Comparison of ENCODE assay signal across 8 cellular contexts in genomic region chr6:26553739-26554668, GRCh38. TPM values are rescaled to one million over a fixed set of nuclear protein-coding genes. Genes with fewer than 3 reads are reported as not detected.
A peak's percentile ranks its signal among the peaks of the same experiment; 100 is the strongest.
DNase-seq lines count a peak whose midpoint lies in the region; ATAC-seq and TF ChIP-seq lines count a peak whose summit lies in the region.

No MANE protein-coding gene starts in this region.

- no peaks in the 10 kb centered on the region for H3K9me3 ChIP-seq in muscle layer of duodenum (ENCODE audit: control insufficient read depth in 1 of 2, low read length in 2 of 2)

- ATAC-seq in GM19025 (IDR thresholded peaks at IDR 0.05; ENCODE audit: low read depth, unreplicated experiment): peak; percentile 51

- no peaks in the 10 kb centered on the region for H3K27me3 ChIP-seq in muscle layer of duodenum (ENCODE audit: low read depth, low read length)

- no peaks in the 10 kb centered on the region for H3K36me3 ChIP-seq in muscle layer of duodenum (ENCODE audit: control insufficient read depth in 1 of 2, insufficient read depth in 2 of 2, low read length in 2 of 2)

- DNase-seq in AG09309 (ENCODE audit: low read depth) (peak; percentile 92), HT-29 (ENCODE audit: low spot score) (peak; percentile 93), NOMO-1 treated with dmso at 0.1 percent for 144 hours (lab: John Stamatoyannopoulos, UW; ENCODE audit: unreplicated experiment) (peak; percentile 73), epithelial cell of proximal tubule (ENCODE audit: low read depth) (no peak)
- DNase-seq in activated CD8-positive, alpha-beta memory T cell treated with anti-CD3 and anti-CD28 coated beads, Interleukin-2, amount 50 U/mL, for 4 hours: peak; percentile 79
- peak; percentile 63 to 74 for DNase-seq in stimulated activated CD8-positive, alpha-beta memory T cell treated with anti-CD3 and anti-CD28 coated beads, Interleukin-7, amount 100 ng/mL, for 4 hours (ENCODE audit: low read depth in 2 of 2)

- H3K4me3 ChIP-seq in AG09309 (ENCODE audit: control insufficient read depth, low read depth, low read length): peak overlapping the region; percentile 45
- H3K4me3 ChIP-seq in epithelial cell of proximal tubule (ENCODE audit: low read depth, low read length): peak overlapping the region; percentile 62
- H3K4me3 ChIP-seq in muscle layer of duodenum (ENCODE audit: low read depth in 1 of 2, low read length in 2 of 2): peak overlapping the region; percentile 74 to 82

- H3K4me1 ChIP-seq in muscle layer of duodenum (ENCODE audit: control insufficient read depth in 1 of 2, insufficient read depth in 2 of 2, low read length in 2 of 2): no peaks in the 10 kb centered on the region

- TF ChIP-seq CTCF in AG09309 (IDR thresholded peaks at IDR 0.05; ENCODE audit: control insufficient read depth, insufficient read depth, low read depth, low read length, missing control alignments) (no peak), epithelial cell of proximal tubule (conservative IDR thresholded peaks at IDR 0.05; ENCODE audit: low read depth, low read length) (no peak)

- peak overlapping the region; percentile 76 for H3K27ac ChIP-seq in muscle layer of duodenum (ENCODE audit: low read length)

RNA-seq across cellular contexts. Expression of gene HMGN4, which starts 15.8 kb away (rescaled TPM):
- 23.6 and 26.3 TPM in 2 replicates for total RNA-seq in HT-29 (2014; rRNA removed; shearing (Covaris generic))
- 60.4 and 94.7 TPM in 2 replicates for total RNA-seq in epithelial cell of proximal tubule

RNA-seq across cellular contexts. Expression of gene ABT1, which starts 42.7 kb away (rescaled TPM):
- total RNA-seq in HT-29 (2014; rRNA removed; shearing (Covaris generic)): 27.0 and 32.2 TPM in 2 replicates
- 15.7 and 23.7 TPM in 2 replicates for total RNA-seq in epithelial cell of proximal tubule

RNA-seq across cellular contexts. Expression of gene BTN1A1, which starts 53.9 kb away (rescaled TPM):
- total RNA-seq in HT-29 (2014; rRNA removed; shearing (Covaris generic)): not detected in 2 replicates
- total RNA-seq in epithelial cell of proximal tubule: 0.14 TPM in 1 of 2 replicates, not detected in the other
